8 cellular contexts compared by ENCODE assay signal in genomic region chr19:7535993-7536685, GRCh38. TPM values are rescaled to one million over a fixed set of nuclear protein-coding genes. Genes with fewer than 3 reads are reported as not detected.
DNase-seq lines count a peak whose midpoint lies in the region; ATAC-seq, FAIRE-seq and TF ChIP-seq lines count a peak whose summit lies in the region.

No MANE protein-coding gene starts in this region.

- peak; percentile 3 for ATAC-seq in effector memory CD8-positive, alpha-beta T cell (replicated peaks)

- DNase-seq in GM12892 (ENCODE audit: insufficient read length), result no peak
- no peak for DNase-seq in NB4 (ENCODE audit: low read depth)
- DNase-seq in effector memory CD8-positive, alpha-beta T cell, result no peak
- no peak for DNase-seq in nephron progenitor cell
- no peak for DNase-seq in GM10248 (ENCODE audit: extremely low spot score)
- no peak for DNase-seq in A172 (ENCODE audit: low spot score)
- DNase-seq in AML-193 (lab: John Stamatoyannopoulos, UW), result no peak
- no peak for DNase-seq in NCI-H446 (lab: John Stamatoyannopoulos, UW)

- TF ChIP-seq CTCF in NB4 (IDR thresholded peaks at IDR 0.05; ENCODE audit: low read depth, low read length) (no peak), nephron progenitor cell (IDR thresholded peaks at IDR 0.05) (no peak), GM10248 (IDR thresholded peaks at IDR 0.05; ENCODE audit: control extremely low read depth, extremely low read depth, low read depth, missing control alignments) (no peak)

- no peaks in the 10 kb centered on the region for H3K27me3 Mint-ChIP-seq in effector memory CD8-positive, alpha-beta T cell
- peaks cover 4% of the 10 kb centered on the region for H3K27me3 Mint-ChIP-seq in nephron progenitor cell (ENCODE audit: low read depth, poor library complexity)

- no peak for TF ChIP-seq POLR2A in GM12892 (IDR thresholded peaks at IDR 0.05; ENCODE audit: low read depth, low read length)
- TF ChIP-seq POLR2A in NB4 (IDR thresholded peaks at IDR 0.05; ENCODE audit: extremely low read depth, insufficient read length), result no peak

- peaks cover 19% of the 10 kb centered on the region for H3K36me3 Mint-ChIP-seq in effector memory CD8-positive, alpha-beta T cell (ENCODE audit: insufficient read depth)
- H3K36me3 Mint-ChIP-seq in nephron progenitor cell (ENCODE audit: low read depth), result peaks cover 16% of the 10 kb centered on the region

- H3K9me3 Mint-ChIP-seq in effector memory CD8-positive, alpha-beta T cell, result no peaks in the 10 kb centered on the region
- no peaks in the 10 kb centered on the region for H3K9me3 Mint-ChIP-seq in nephron progenitor cell

- peak overlapping the region; percentile 95 for H3K27ac Mint-ChIP-seq in effector memory CD8-positive, alpha-beta T cell
- H3K27ac Mint-ChIP-seq in nephron progenitor cell, result no peak overlapping the region

- CTCF ChIA-PET in GM10248 (lab: Yijun Ruan, JAX), result interaction anchor here (0.7 to 1.4 kb wide), 4 partner anchors 9 to 333 kb away, joined by 3 to 4 read pairs (median 4); partner anchors contain the start of gene MCOLN1

- FAIRE-seq in GM12892 (lab: Jason Lieb, UNC), result peak; percentile 77

- H3K4me3 ChIP-seq in NB4 (ENCODE audit: low read depth, low read length), result peak overlapping the region; percentile 75

- H3K4me3 Mint-ChIP-seq in effector memory CD8-positive, alpha-beta T cell, result peak overlapping the region; percentile 96
- peak overlapping the region; percentile 94 for H3K4me3 Mint-ChIP-seq in nephron progenitor cell

- POLR2A ChIA-PET in GM10248 (lab: Yijun Ruan, JAX), result no interaction called here

- H3K4me1 Mint-ChIP-seq in effector memory CD8-positive, alpha-beta T cell (ENCODE audit: low read depth in 2 of 2), result peaks cover 17 to 32% of the 10 kb centered on the region in 2 donors
- peaks cover 20% of the 10 kb centered on the region for H3K4me1 Mint-ChIP-seq in nephron progenitor cell

RNA-seq across cellular contexts. Expression of gene PNPLA6, which starts 0.6 kb away (rescaled TPM):
- polyA plus RNA-seq in GM12892 (2012; ENCODE audit: missing spikeins), result 25.4 TPM
- total RNA-seq in A172 (2014; rRNA removed; shearing (Covaris generic)), result 105 and 138 TPM in 2 replicates

RNA-seq across cellular contexts. Expression of gene MCOLN1, which starts 13.7 kb away (rescaled TPM):
- polyA plus RNA-seq in GM12892 (2012; ENCODE audit: missing spikeins), result 3.9 TPM
- 3.1 and 5.0 TPM in 2 replicates for total RNA-seq in A172 (2014; rRNA removed; shearing (Covaris generic))

RNA-seq across cellular contexts. Expression of gene ZNF358, which starts 20.2 kb away (rescaled TPM):
- polyA plus RNA-seq in GM12892 (2012; ENCODE audit: missing spikeins), result 0.72 TPM
- total RNA-seq in A172 (2014; rRNA removed; shearing (Covaris generic)), result 47.8 and 72.7 TPM in 2 replicates

RNA-seq across cellular contexts. Expression of gene PEX11G, which starts 47.3 kb away (rescaled TPM):
- 0.87 TPM for polyA plus RNA-seq in GM12892 (2012; ENCODE audit: missing spikeins)
- 3.0 and 6.7 TPM in 2 replicates for total RNA-seq in A172 (2014; rRNA removed; shearing (Covaris generic))

RNA-seq across cellular contexts. Expression of gene CAMSAP3, which starts 59.5 kb away (rescaled TPM):
- polyA plus RNA-seq in GM12892 (2012; ENCODE audit: missing spikeins), result 0.57 TPM
- 1.5 and 2.6 TPM in 2 replicates for total RNA-seq in A172 (2014; rRNA removed; shearing (Covaris generic))
